Comparison of ENCODE assay signal across 11 cellular contexts in genomic region chr9:68505681-68506409, GRCh38. TPM values are rescaled to one million over a fixed set of nuclear protein-coding genes. Genes with fewer than 3 reads are reported as not detected.
DNase-seq lines count a peak whose midpoint lies in the region; ATAC-seq and TF ChIP-seq lines count a peak whose summit lies in the region.
"Had no signal": no experiment of that assay in that cellular context is flagged by ENCODE, and none has a peak within 500 bp of the region (broad histone marks: within the 10 kb centered on the region; RNA-seq: fewer than 3 reads in every experiment).

No MANE protein-coding gene starts in this region.

- no TSS peak for BruUV-seq in PC-9 (replicated peaks; lab: Mats Ljungman, UMichigan)

- intact Hi-C loops in adrenal gland (cut with DNase I) (no loop called here), PC-9 (cut with micrococcal nuclease; ENCODE audit: unreplicated experiment) (no loop called here)

- no peaks in the 10 kb centered on the region for H3K36me3 Mint-ChIP-seq in naive B cell
- H3K36me3 Mint-ChIP-seq: natural killer cell had no signal

- H3K9me3 ChIP-seq in adrenal gland (replicated peaks in 1 of 3) (no peaks in the 10 kb centered on the region), PC-9 (ENCODE audit: insufficient read depth, low read depth) (no peaks in the 10 kb centered on the region)

- H3K4me1 ChIP-seq in adrenal gland (replicated peaks in 1 of 2) (peaks cover 6 to 33% of the 10 kb centered on the region in 2 donors), PC-9 (replicated peaks; ENCODE audit: insufficient read depth) (no peaks in the 10 kb centered on the region)

- H3K27ac Mint-ChIP-seq in naive B cell: peak overlapping the region in 5 of 6 donors; percentile 34 to 67 (median 53)
- H3K27ac Mint-ChIP-seq: activated naive CD4-positive, alpha-beta T cell treated with anti-CD3 and anti-CD28 coated beads for 36 hours; natural killer cell had no signal

- DNase-seq in adrenal gland (no peak), naive B cell (peak; percentile 20), PC-9 (no peak), NCI-H2227 treated with DMSO at 0.1 percent for 48 hours (lab: John Stamatoyannopoulos, UW) (no peak), AG08395 (ENCODE audit: low spot score) (no peak), COR-L47 (lab: John Stamatoyannopoulos, UW) (no peak)
- DNase-seq: activated naive CD4-positive, alpha-beta T cell treated with anti-CD3 and anti-CD28 coated beads for 36 hours; natural killer cell had no signal

- no peak overlapping the region for H3K4me3 ChIP-seq in adrenal gland
- H3K4me3 ChIP-seq in PC-9: no peak overlapping the region

- no peaks in the 10 kb centered on the region for H3K36me3 ChIP-seq in adrenal gland (replicated peaks in 1 of 2)
- H3K36me3 ChIP-seq in PC-9 (ENCODE audit: low read depth): no peaks in the 10 kb centered on the region

- peak; percentile 69 for ATAC-seq in GM18511 (IDR thresholded peaks at IDR 0.05; ENCODE audit: unreplicated experiment)
- peak; percentile 55 for ATAC-seq in HG03025 (IDR thresholded peaks at IDR 0.05; ENCODE audit: low FRiP score, unreplicated experiment)
- peak; percentile 89 to 90 for ATAC-seq in naive B cell (ENCODE audit: low read depth in 2 of 2)

- no peak overlapping the region for H3K4me3 Mint-ChIP-seq in naive B cell
- H3K4me3 Mint-ChIP-seq: activated naive CD4-positive, alpha-beta T cell treated with anti-CD3 and anti-CD28 coated beads for 36 hours; natural killer cell had no signal

- H3K9me2 ChIP-seq in PC-9 (ENCODE audit: insufficient read depth): no peaks in the 10 kb centered on the region

- POLR2A ChIA-PET in PC-9 (lab: Charles Lee; ENCODE audit: unreplicated experiment): no interaction called here

- no peaks in the 10 kb centered on the region for H4K20me1 ChIP-seq in PC-9 (ENCODE audit: insufficient read depth)

- H3K27me3 Mint-ChIP-seq in naive B cell: peaks cover 0 to 6% (median 0%) of the 10 kb centered on the region in 3 donors

- CTCF ChIA-PET in PC-9 (lab: Charles Lee): no interaction called here

- TF ChIP-seq CTCF in adrenal gland (IDR thresholded peaks at IDR 0.05) (no peak), PC-9 (conservative IDR thresholded peaks at IDR 0.05) (no peak)

- no peak overlapping the region for H2AFZ ChIP-seq in PC-9

- peak overlapping the region in 3 of 5 donors; percentile 20 to 64 (median 34) for H3K27ac ChIP-seq in adrenal gland
- H3K27ac ChIP-seq in PC-9: no peak overlapping the region

- 49 to 61% (median 56%) methylated on average over 4 of the region's 4 CpGs for WGBS in adrenal gland, 4 donors

- H3K4me2 ChIP-seq in PC-9: no peak overlapping the region

- peaks cover 9 to 15% (median 13%) of the 10 kb centered on the region in 3 donors for H3K4me1 Mint-ChIP-seq in naive B cell
- H3K4me1 Mint-ChIP-seq: natural killer cell had no signal

- H3K27me3 ChIP-seq in adrenal gland (no peaks in the 10 kb centered on the region), PC-9 (ENCODE audit: insufficient read depth, low read depth) (peaks cover 14% of the 10 kb centered on the region; the same call in 1 of the 2 replicates)

- no peaks in the 10 kb centered on the region for H3K79me2 ChIP-seq in PC-9 (ENCODE audit: low read depth)

- H3K9me3 Mint-ChIP-seq in naive B cell: no peaks in the 10 kb centered on the region
- H3K9me3 Mint-ChIP-seq: activated naive CD4-positive, alpha-beta T cell treated with anti-CD3 and anti-CD28 coated beads for 36 hours; natural killer cell had no signal

- no peaks in the 10 kb centered on the region for H3F3A ChIP-seq in PC-9 (ENCODE audit: insufficient read depth, low read depth)

- TF ChIP-seq POLR2A in adrenal gland (IDR thresholded peaks at IDR 0.05): no peak

RNA-seq across cellular contexts. Expression of gene TMEM252, which starts 34.8 kb away (rescaled TPM):
- not detected for total RNA-seq in adrenal gland
- polyA plus RNA-seq in adrenal gland: not detected
- polyA plus RNA-seq in naive B cell (ENCODE audit: low read depth in 6 of 6): not detected
- total RNA-seq in PC-9 (2021): not detected in 2 replicates
- total RNA-seq: activated naive CD4-positive, alpha-beta T cell treated with anti-CD3 and anti-CD28 coated beads for 36 hours; LHCN-M2; natural killer cell had no signal
